Comparison of ENCODE assay signal across 1 cellular context in genomic region chr10:131885391-131886165, GRCh38.
TF ChIP-seq lines count a peak whose summit lies in the region.

No MANE protein-coding gene starts in this region.

TF ChIP-seq in HepG2, 621 proteins besides CTCF, POLR2A, EP300 and RAD21 (continued from another document and continues in another):
- TF ChIP-seq ZNF687 (CRISPR knock-in tag; IDR thresholded peaks at IDR 0.05) = peak; percentile 64
- TF ChIP-seq HDAC6 (IDR thresholded peaks at IDR 0.05; ENCODE audit: low read depth, low read length) = no peak
- no peak for TF ChIP-seq NFE2L2 (IDR thresholded peaks at IDR 0.05; ENCODE audit: low read length)
- TF ChIP-seq ZNF350 (CRISPR knock-in tag; IDR thresholded peaks at IDR 0.05; ENCODE audit: borderline replicate concordance, low read depth) = no peak
- TF ChIP-seq ZFP36 (IDR thresholded peaks at IDR 0.05; ENCODE audit: borderline replicate concordance, low read depth, low read length, partially characterized antibody) = no peak
- no peak for TF ChIP-seq ATF3 (CRISPR knock-in tag; IDR thresholded peaks at IDR 0.05)
- TF ChIP-seq NAIF1 (CRISPR knock-in tag; IDR thresholded peaks at IDR 0.05; ENCODE audit: borderline replicate concordance) = no peak
- TF ChIP-seq ZNF678 (CRISPR knock-in tag; IDR thresholded peaks at IDR 0.05) = no peak
- no peak for TF ChIP-seq THAP8 (CRISPR knock-in tag; IDR thresholded peaks at IDR 0.05; ENCODE audit: borderline replicate concordance)
- TF ChIP-seq MXD4 (CRISPR knock-in tag; IDR thresholded peaks at IDR 0.05) = no peak
- TF ChIP-seq ATF1 (CRISPR knock-in tag; IDR thresholded peaks at IDR 0.05) = no peak
- no peak for TF ChIP-seq KAT2B (IDR thresholded peaks at IDR 0.05; ENCODE audit: borderline replicate concordance, low read depth, low read length)
- TF ChIP-seq NFKB2 (CRISPR knock-in tag; IDR thresholded peaks at IDR 0.05; ENCODE audit: borderline replicate concordance) = peak; percentile 66; the same call in 1 of the 2 replicates
- no peak for TF ChIP-seq PRMT3 (CRISPR knock-in tag; IDR thresholded peaks at IDR 0.05; ENCODE audit: borderline replicate concordance, low read depth)
- TF ChIP-seq PRDM4 (CRISPR knock-in tag; IDR thresholded peaks at IDR 0.05; ENCODE audit: borderline replicate concordance) = no peak
- no peak for TF ChIP-seq ZNF460 (CRISPR knock-in tag; IDR thresholded peaks at IDR 0.05; ENCODE audit: borderline replicate concordance)
- no peak for TF ChIP-seq FOXA3 (CRISPR knock-in tag; IDR thresholded peaks at IDR 0.05)
- TF ChIP-seq CEBPG (CRISPR knock-in tag; IDR thresholded peaks at IDR 0.05) = no peak
- no peak for TF ChIP-seq LCORL (IDR thresholded peaks at IDR 0.05)
- TF ChIP-seq LCORL (CRISPR knock-in tag; IDR thresholded peaks at IDR 0.05) = no peak
- TF ChIP-seq TRIM22 (IDR thresholded peaks at IDR 0.05) = no peak
- TF ChIP-seq HIC2 (CRISPR knock-in tag; IDR thresholded peaks at IDR 0.05; ENCODE audit: low read depth) = no peak
- no peak for TF ChIP-seq ZNF652 (CRISPR knock-in tag; IDR thresholded peaks at IDR 0.05; ENCODE audit: borderline replicate concordance, low read depth)
- no peak for TF ChIP-seq TSC22D2 (CRISPR knock-in tag; IDR thresholded peaks at IDR 0.05; ENCODE audit: borderline replicate concordance)
- peak; percentile 65; the same call in 1 of the 2 replicates for TF ChIP-seq ZNF800 (CRISPR knock-in tag; IDR thresholded peaks at IDR 0.05)
- no peak for TF ChIP-seq KLF16 (CRISPR knock-in tag; IDR thresholded peaks at IDR 0.05)
- no peak for TF ChIP-seq ZFAT (CRISPR knock-in tag; conservative IDR thresholded peaks at IDR 0.05)
- no peak for TF ChIP-seq ZNF670 (CRISPR knock-in tag; IDR thresholded peaks at IDR 0.05; ENCODE audit: borderline replicate concordance)
- no peak for TF ChIP-seq MEIS2 (CRISPR knock-in tag; IDR thresholded peaks at IDR 0.05)
- TF ChIP-seq TERF1 (CRISPR knock-in tag; IDR thresholded peaks at IDR 0.05) = no peak
- no peak for TF ChIP-seq ZNF674 (CRISPR knock-in tag; IDR thresholded peaks at IDR 0.05; ENCODE audit: low read depth)
- TF ChIP-seq PHF20 (CRISPR knock-in tag; IDR thresholded peaks at IDR 0.05) = no peak
- TF ChIP-seq KMT2B (CRISPR knock-in tag; IDR thresholded peaks at IDR 0.05) = no peak
- TF ChIP-seq ZFP82 (CRISPR knock-in tag; IDR thresholded peaks at IDR 0.05; ENCODE audit: borderline replicate concordance) = no peak
- TF ChIP-seq NCOA5 (CRISPR knock-in tag; IDR thresholded peaks at IDR 0.05) = no peak
- TF ChIP-seq SIN3B (IDR thresholded peaks at IDR 0.05; ENCODE audit: low read length) = no peak
- TF ChIP-seq ZBTB38 (CRISPR knock-in tag; IDR thresholded peaks at IDR 0.05) = no peak; the same call in 1 of the 2 replicates
- no peak for TF ChIP-seq MAX (IDR thresholded peaks at IDR 0.05)
- TF ChIP-seq, protein P1, sequence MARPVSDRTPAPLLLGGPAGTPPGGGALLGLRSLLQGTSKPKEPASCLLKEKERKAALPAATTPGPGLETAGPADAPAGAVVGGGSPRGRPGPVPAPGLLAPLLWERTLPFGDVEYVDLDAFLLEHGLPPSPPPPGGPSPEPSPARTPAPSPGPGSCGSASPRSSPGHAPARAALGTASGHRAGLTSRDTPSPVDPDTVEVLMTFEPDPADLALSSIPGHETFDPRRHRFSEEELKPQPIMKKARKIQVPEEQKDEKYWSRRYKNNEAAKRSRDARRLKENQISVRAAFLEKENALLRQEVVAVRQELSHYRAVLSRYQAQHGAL (CRISPR knock-in tag; IDR thresholded peaks at IDR 0.05; ENCODE audit: not compliant biosample characterization) = no peak
- TF ChIP-seq KDM5B (CRISPR knock-in tag; IDR thresholded peaks at IDR 0.05; ENCODE audit: borderline replicate concordance) = 0 out of 2 replicates have a peak, but pooled peaks have one; percentile 34
- no peak for TF ChIP-seq ONECUT2 (CRISPR knock-in tag; IDR thresholded peaks at IDR 0.05)
- TF ChIP-seq, protein P2, sequence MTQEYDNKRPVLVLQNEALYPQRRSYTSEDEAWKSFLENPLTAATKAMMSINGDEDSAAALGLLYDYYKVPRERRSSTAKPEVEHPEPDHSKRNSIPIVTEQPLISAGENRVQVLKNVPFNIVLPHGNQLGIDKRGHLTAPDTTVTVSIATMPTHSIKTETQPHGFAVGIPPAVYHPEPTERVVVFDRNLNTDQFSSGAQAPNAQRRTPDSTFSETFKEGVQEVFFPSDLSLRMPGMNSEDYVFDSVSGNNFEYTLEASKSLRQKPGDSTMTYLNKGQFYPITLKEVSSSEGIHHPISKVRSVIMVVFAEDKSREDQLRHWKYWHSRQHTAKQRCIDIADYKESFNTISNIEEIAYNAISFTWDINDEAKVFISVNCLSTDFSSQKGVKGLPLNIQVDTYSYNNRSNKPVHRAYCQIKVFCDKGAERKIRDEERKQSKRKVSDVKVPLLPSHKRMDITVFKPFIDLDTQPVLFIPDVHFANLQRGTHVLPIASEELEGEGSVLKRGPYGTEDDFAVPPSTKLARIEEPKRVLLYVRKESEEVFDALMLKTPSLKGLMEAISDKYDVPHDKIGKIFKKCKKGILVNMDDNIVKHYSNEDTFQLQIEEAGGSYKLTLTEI (CRISPR knock-in tag; conservative IDR thresholded peaks at IDR 0.05) = no peak
